Comparison of ENCODE assay signal across 17 cellular contexts in genomic region chr17:67608691-67609090, GRCh38.
A peak's percentile ranks its signal among the peaks of the same experiment; 100 is the strongest.
DNase-seq lines count a peak whose midpoint lies in the region; ATAC-seq and TF ChIP-seq lines count a peak whose summit lies in the region.
"Had no signal": no experiment of that assay in that cellular context is flagged by ENCODE, and none has a peak within 500 bp of the region (broad histone marks: within the 10 kb centered on the region; RNA-seq: fewer than 3 reads in every experiment).

No MANE protein-coding gene starts in this region.

- H3K27ac ChIP-seq in adrenal gland = peak overlapping the region in 1 of 5 donors; percentile 81
- H3K27ac ChIP-seq: 22Rv1, skin epidermis had no signal

- no peaks in the 10 kb centered on the region for H3K9me3 ChIP-seq in adrenal gland (replicated peaks in 1 of 3)

- H3K9me3 Mint-ChIP-seq in activated naive CD4-positive, alpha-beta T cell treated with anti-CD3 and anti-CD28 coated beads, Interleukin-2, amount 50 U/mL, for 24 hours = no peaks in the 10 kb centered on the region
- H3K9me3 Mint-ChIP-seq: activated T-cell treated with anti-CD3 and anti-CD28 coated beads, Interleukin-2, amount 50 U/mL, for 4 hours had no signal

- no peaks in the 10 kb centered on the region for H3K27me3 ChIP-seq in adrenal gland
- H3K27me3 ChIP-seq: dorsolateral prefrontal cortex had no signal

- H3K36me3 ChIP-seq in adrenal gland (replicated peaks in 1 of 2) = no peaks in the 10 kb centered on the region

- H3K27ac Mint-ChIP-seq in activated naive CD4-positive, alpha-beta T cell treated with anti-CD3 and anti-CD28 coated beads, Interleukin-2, amount 50 U/mL, for 24 hours = peak overlapping the region; percentile 41

- WGBS in adrenal gland, 4 donors = 47 to 72% (median 67%) methylated on average over 5 of the region's 5 CpGs

- H3K4me1 ChIP-seq in adrenal gland (replicated peaks in 1 of 2) = peaks cover 22 to 44% of the 10 kb centered on the region in 2 donors

- peak in 1 of 2 donors; percentile 10 for TF ChIP-seq POLR2A in adrenal gland (IDR thresholded peaks at IDR 0.05)

- H3K4me1 Mint-ChIP-seq in activated naive CD4-positive, alpha-beta T cell treated with anti-CD3 and anti-CD28 coated beads, Interleukin-2, amount 50 U/mL, for 24 hours = peaks cover 29% of the 10 kb centered on the region

- intact Hi-C loops in adrenal gland (cut with DNase I) = loop anchor here in 1 of 2 donors (10.0 kb wide), 1 partner anchor 114 kb away; no protein-coding TSS in a partner anchor

- no peak overlapping the region for H3K4me3 Mint-ChIP-seq in activated naive CD4-positive, alpha-beta T cell treated with anti-CD3 and anti-CD28 coated beads, Interleukin-2, amount 50 U/mL, for 24 hours
- H3K4me3 Mint-ChIP-seq: activated T-cell treated with anti-CD3 and anti-CD28 coated beads, Interleukin-2, amount 50 U/mL, for 4 hours had no signal

- TF ChIP-seq CTCF in adrenal gland (IDR thresholded peaks at IDR 0.05) = no peak
- TF ChIP-seq CTCF in foreskin fibroblast (IDR thresholded peaks at IDR 0.05; ENCODE audit: low read depth, low read length) = no peak

- DNase-seq in activated naive CD4-positive, alpha-beta T cell treated with Interleukin-2 at 50 U/mL for 16 hours = no peak
- DNase-seq in adrenal gland (peak in 5 of 7 donors; percentile 17 to 68 (median 54)), foreskin fibroblast (peak; percentile 27 to 78), H4 (ENCODE audit: low spot score) (no peak)
- DNase-seq: activated CD4-positive, alpha-beta T cell treated with anti-CD3 and anti-CD28 coated beads for 48 hours; activated T-cell treated with anti-CD3 and anti-CD28 coated beads, Interleukin-2, amount 50 U/mL, for 4 hours; Calu3; NCI-H1417 treated with DMSO at 0.1 percent for 48 hours; NCI-H526; T-helper 2 cell had no signal

- no peak for ATAC-seq in HG03095 (IDR thresholded peaks at IDR 0.05; ENCODE audit: unreplicated experiment)
- no peak for ATAC-seq in HG02588 (IDR thresholded peaks at IDR 0.05; ENCODE audit: unreplicated experiment)
- ATAC-seq in HG03342 (IDR thresholded peaks at IDR 0.05; ENCODE audit: unreplicated experiment) = no peak
- ATAC-seq: activated T-cell treated with anti-CD3 and anti-CD28 coated beads, Interleukin-2, amount 50 U/mL, for 4 hours had no signal

- no peaks in the 10 kb centered on the region for H3K27me3 Mint-ChIP-seq in activated naive CD4-positive, alpha-beta T cell treated with anti-CD3 and anti-CD28 coated beads, Interleukin-2, amount 50 U/mL, for 24 hours

- no peak overlapping the region for H3K4me3 ChIP-seq in adrenal gland
- H3K4me3 ChIP-seq in foreskin fibroblast (ENCODE audit: low read depth in 1 of 2, low read length in 2 of 2) = no peak overlapping the region
- H3K4me3 ChIP-seq: dorsolateral prefrontal cortex, skin epidermis had no signal

- H3K36me3 Mint-ChIP-seq in activated naive CD4-positive, alpha-beta T cell treated with anti-CD3 and anti-CD28 coated beads, Interleukin-2, amount 50 U/mL, for 24 hours = peaks cover 7% of the 10 kb centered on the region

Comparison
In these comparisons a context has a peak if more than half of its experiments do, and no peak if none do; other contexts are left out.
1. DNase-seq: peak in adrenal gland (5 of 7) and foreskin fibroblast (2 of 2); none in activated naive CD4-positive, alpha-beta T cell treated with Interleukin-2 at 50 U/mL for 16 hours (single experiment) and H4 (single experiment).